9 cellular contexts compared by ENCODE assay signal in the genomic region with DNA sequence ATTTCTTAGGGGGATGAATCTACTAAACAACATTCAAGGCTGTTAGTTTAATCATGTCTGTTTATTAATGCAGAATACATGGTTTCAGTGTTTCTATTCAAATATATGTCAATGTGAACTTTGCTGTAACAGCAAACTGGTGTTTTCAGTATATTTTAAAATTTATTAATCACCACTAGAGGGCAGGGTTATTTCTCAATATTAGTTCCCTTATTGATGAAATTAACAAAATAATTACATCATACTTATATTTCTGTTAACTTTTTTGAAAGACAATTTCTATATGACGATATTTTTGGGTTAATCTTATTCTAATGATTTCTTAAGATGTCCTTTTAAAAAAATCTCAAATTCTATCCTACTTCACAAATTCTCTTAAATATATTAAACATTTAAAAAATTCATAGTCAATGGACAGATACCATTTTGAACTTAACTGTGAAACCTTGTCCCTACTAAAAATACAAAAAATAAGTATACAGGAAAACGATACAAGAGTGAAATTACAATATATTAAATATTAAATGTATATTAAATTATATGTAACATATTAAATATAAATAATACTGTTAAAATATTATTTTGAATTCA.
DNase-seq lines count a peak whose midpoint lies in the region; TF ChIP-seq lines count a peak whose summit lies in the region.
"Had no signal": no experiment of that assay in that cellular context is flagged by ENCODE, and none has a peak within 500 bp of the region (broad histone marks: within the 10 kb centered on the region; RNA-seq: fewer than 3 reads in every experiment).

No MANE protein-coding gene starts in this region.

- H3K27ac ChIP-seq in breast epithelium (no peak overlapping the region), transverse colon (no peak overlapping the region)

- DNase-seq in MCF 10A (ENCODE audit: unreplicated experiment) (peak; percentile 20), breast epithelium (ENCODE audit: low spot score in 2 of 2) (no peak), NCI-H2171 (lab: John Stamatoyannopoulos, UW) (peak; percentile 2), endothelial cell (ENCODE audit: low spot score) (no peak), transverse colon (no peak), NCI-H2107 treated with DMSO at 0.1 percent for 48 hours (lab: John Stamatoyannopoulos, UW; ENCODE audit: unreplicated experiment) (no peak), NCI-H524 treated with DMSO at 0.1 percent for 48 hours (lab: John Stamatoyannopoulos, UW) (no peak), globus pallidus (ENCODE audit: low spot score) (no peak)
- DNase-seq: NCI-H1930 had no signal

- POLR2A ChIA-PET in MCF 10A (lab: Yijun Ruan, JAX), result no interaction called here

- TF ChIP-seq CTCF in MCF 10A (IDR thresholded peaks at IDR 0.05; ENCODE audit: unreplicated experiment), result peak; percentile 33
- peak in 1 of 3 donors; percentile 9 for TF ChIP-seq CTCF in breast epithelium (IDR thresholded peaks at IDR 0.05)
- TF ChIP-seq CTCF in endothelial cell (IDR thresholded peaks at IDR 0.05; ENCODE audit: unreplicated experiment), result peak; percentile 83
- TF ChIP-seq CTCF in transverse colon (IDR thresholded peaks at IDR 0.05), result peak in 3 of 5 experiments; percentile 13 to 18 (median 15)

- H3K27ac Mint-ChIP-seq in MCF 10A (ENCODE audit: low read depth, unreplicated experiment) (no peak overlapping the region), endothelial cell (ENCODE audit: unreplicated experiment) (no peak overlapping the region)

- H3K4me1 ChIP-seq in breast epithelium (no peaks in the 10 kb centered on the region), transverse colon (no peaks in the 10 kb centered on the region)

- H3K27me3 Mint-ChIP-seq in MCF 10A (ENCODE audit: insufficient read depth, unreplicated experiment) (no peaks in the 10 kb centered on the region), endothelial cell (ENCODE audit: unreplicated experiment) (no peaks in the 10 kb centered on the region)

- 40 to 42% methylated on average over 2 of the region's 2 CpGs for WGBS in transverse colon (ENCODE audit: low coverage in 1 of 2), 2 donors

- H3K4me1 Mint-ChIP-seq in MCF 10A (ENCODE audit: insufficient read depth, unreplicated experiment), result peaks cover 7% of the 10 kb centered on the region
- H3K4me1 Mint-ChIP-seq in endothelial cell (ENCODE audit: unreplicated experiment), result no peaks in the 10 kb centered on the region

- TF ChIP-seq EP300 in transverse colon (IDR thresholded peaks at IDR 0.05; ENCODE audit: low read depth), result no peak

- H3K9me3 Mint-ChIP-seq in MCF 10A (ENCODE audit: unreplicated experiment) (no peaks in the 10 kb centered on the region), endothelial cell (ENCODE audit: unreplicated experiment) (no peaks in the 10 kb centered on the region)

- no peaks in the 10 kb centered on the region for H3K9me3 ChIP-seq in breast epithelium
- no peaks in the 10 kb centered on the region for H3K9me3 ChIP-seq in transverse colon

- H3K36me3 Mint-ChIP-seq in MCF 10A (ENCODE audit: insufficient read depth, unreplicated experiment) (no peaks in the 10 kb centered on the region), endothelial cell (ENCODE audit: low read depth, unreplicated experiment) (no peaks in the 10 kb centered on the region)

- no TSS peak for BruUV-seq in MCF 10A (replicated peaks; lab: Mats Ljungman, UMichigan)

- H3K4me3 Mint-ChIP-seq in MCF 10A (ENCODE audit: unreplicated experiment), result no peak overlapping the region
- no peak overlapping the region for H3K4me3 Mint-ChIP-seq in endothelial cell (ENCODE audit: unreplicated experiment)

- no peak for TF ChIP-seq POLR2A in breast epithelium (IDR thresholded peaks at IDR 0.05)
- TF ChIP-seq POLR2A in transverse colon (IDR thresholded peaks at IDR 0.05), result no peak

- no peaks in the 10 kb centered on the region for H3K36me3 ChIP-seq in breast epithelium
- H3K36me3 ChIP-seq in transverse colon, result no peaks in the 10 kb centered on the region

- H3K4me3 ChIP-seq in breast epithelium (no peak overlapping the region), transverse colon (no peak overlapping the region)

- CTCF ChIA-PET in MCF 10A (lab: Yijun Ruan, JAX), result no interaction called here

- intact Hi-C loops in MCF 10A (cut with micrococcal nuclease), result loop anchor here (1.0 to 10.0 kb wide), 4 partner anchors 245 to 1732 kb away; no protein-coding TSS in a partner anchor
- intact Hi-C loops in breast epithelium (cut with DNase I; ENCODE audit: low total_unique reads), result no loop called here
- intact Hi-C loops in transverse colon (cut with DNase I; ENCODE audit: low total_unique reads), result no loop called here

- in situ Hi-C loops in transverse colon (cut with MboI; ENCODE audit: low pct_ligation_motif_present in 1 of 4, low pct_unique_long_range_greater_than_20kb in 1 of 4, low sequenced_read_pairs in 3 of 4), result no loop called here

- H3K27me3 ChIP-seq in breast epithelium (no peaks in the 10 kb centered on the region), transverse colon (no peaks in the 10 kb centered on the region)

Comparison
In these comparisons a context has a peak if more than half of its experiments do, and no peak if none do; other contexts are left out.
1. DNase-seq: peak in MCF 10A (single experiment) and NCI-H2171 (single experiment); none in breast epithelium (0 of 2), endothelial cell (single experiment), transverse colon (single experiment), NCI-H2107 treated with DMSO at 0.1 percent for 48 hours (single experiment), NCI-H524 treated with DMSO at 0.1 percent for 48 hours (single experiment) and globus pallidus (single experiment).